Comparison of ENCODE assay signal across 13 cellular contexts in genomic region chr17:48056879-48057278, GRCh38. TPM values are rescaled to one million over a fixed set of nuclear protein-coding genes. Genes with fewer than 3 reads are reported as not detected.
DNase-seq lines count a peak whose midpoint lies in the region; ATAC-seq and TF ChIP-seq lines count a peak whose summit lies in the region.
"Had no signal": no experiment of that assay in that cellular context is flagged by ENCODE, and none has a peak within 500 bp of the region (broad histone marks: within the 10 kb centered on the region; RNA-seq: fewer than 3 reads in every experiment).

No MANE protein-coding gene starts in this region.

- intact Hi-C loops in activated CD4-positive, alpha-beta T cell treated with anti-CD3 and anti-CD28 coated beads, Interleukin-2, amount 10 ng/mL, durations not matched to agents 24 days and 14 days (cut with micrococcal nuclease): no loop called here
- intact Hi-C loops in tibial artery (cut with DNase I; ENCODE audit: low total_unique reads): no loop called here

- no peaks in the 10 kb centered on the region for H3K27me3 Mint-ChIP-seq in activated CD4-positive, alpha-beta T cell treated with anti-CD3 and anti-CD28 coated beads, Interleukin-2, amount 10 ng/mL, durations not matched to agents 24 days and 14 days
- H3K27me3 Mint-ChIP-seq in IgD-negative memory B cell (no peaks in the 10 kb centered on the region), neural progenitor cell (ENCODE audit: insufficient read depth, low read depth) (peaks cover 9% of the 10 kb centered on the region)
- no peaks in the 10 kb centered on the region for H3K27me3 Mint-ChIP-seq in activated naive CD8-positive, alpha-beta T cell treated with anti-CD3 and anti-CD28 coated beads, Interleukin-2, amount 50 U/mL, for 24 hours

- H3K4me2 ChIP-seq in neural progenitor cell: no peak overlapping the region

- H3K4me1 ChIP-seq in neural progenitor cell (peaks cover 26% of the 10 kb centered on the region), tibial artery (peaks cover 8 to 60% (median 47%) of the 10 kb centered on the region in 4 donors)

- DNase-seq in activated CD4-positive, alpha-beta T cell treated with anti-CD3 and anti-CD28 coated beads, Interleukin-2, amount 10 ng/mL, durations not matched to agents 24 days and 14 days: no peak
- DNase-seq in activated CD4-positive, alpha-beta T cell treated with anti-CD3 and anti-CD28 coated beads for 1 hour: no peak
- DNase-seq in activated naive CD8-positive, alpha-beta T cell treated with anti-CD3 and anti-CD28 coated beads, Interleukin-2, amount 50 U/mL, for 24 hours: no peak
- DNase-seq in neural progenitor cell (ENCODE audit: low spot score): no peak
- DNase-seq in MG63: no peak
- no peak for DNase-seq in ACHN
- DNase-seq in tibial artery: no peak
- DNase-seq: brain microvascular endothelial cell, DMS153, left ventricle myocardium superior, NCI-H226, RPMI8226 had no signal

- in situ Hi-C loops in ACHN (cut with HindIII; ENCODE audit: low pct_ligation_motif_present, low pct_unique_long_range_greater_than_20kb, low sequenced_read_pairs): no loop called here

- peaks cover 25% of the 10 kb centered on the region for H3F3A ChIP-seq in neural progenitor cell (ENCODE audit: low read depth)

- H4K20me1 ChIP-seq in neural progenitor cell (ENCODE audit: low read depth): peaks cover 76% of the 10 kb centered on the region

- H3K27ac ChIP-seq in neural progenitor cell: no peak overlapping the region
- H3K27ac ChIP-seq in tibial artery: no peak overlapping the region
- H3K27ac ChIP-seq: brain microvascular endothelial cell had no signal

- H3K36me3 ChIP-seq in neural progenitor cell: no peaks in the 10 kb centered on the region
- peaks cover 89% of the 10 kb centered on the region for H3K36me3 ChIP-seq in MG63
- peaks cover 58 to 77% (median 66%) of the 10 kb centered on the region in 3 donors for H3K36me3 ChIP-seq in tibial artery

- H3K9ac ChIP-seq in neural progenitor cell: no peak overlapping the region

- no peaks in the 10 kb centered on the region for H3K9me3 Mint-ChIP-seq in activated CD4-positive, alpha-beta T cell treated with anti-CD3 and anti-CD28 coated beads, Interleukin-2, amount 10 ng/mL, durations not matched to agents 24 days and 14 days
- H3K9me3 Mint-ChIP-seq in IgD-negative memory B cell (no peaks in the 10 kb centered on the region), neural progenitor cell (no peaks in the 10 kb centered on the region)
- no peaks in the 10 kb centered on the region for H3K9me3 Mint-ChIP-seq in activated naive CD8-positive, alpha-beta T cell treated with anti-CD3 and anti-CD28 coated beads, Interleukin-2, amount 50 U/mL, for 24 hours

- H3K4me3 Mint-ChIP-seq in activated CD4-positive, alpha-beta T cell treated with anti-CD3 and anti-CD28 coated beads, Interleukin-2, amount 10 ng/mL, durations not matched to agents 24 days and 14 days: peak overlapping the region; percentile 56
- H3K4me3 Mint-ChIP-seq in IgD-negative memory B cell (peak overlapping the region in 1 of 4 donors; percentile 54), neural progenitor cell (peak overlapping the region; percentile 24)
- H3K4me3 Mint-ChIP-seq in activated naive CD8-positive, alpha-beta T cell treated with anti-CD3 and anti-CD28 coated beads, Interleukin-2, amount 50 U/mL, for 24 hours: peak overlapping the region; percentile 74

- no peaks in the 10 kb centered on the region for H3K27me3 ChIP-seq in neural progenitor cell
- H3K27me3 ChIP-seq in MG63: no peaks in the 10 kb centered on the region
- no peaks in the 10 kb centered on the region for H3K27me3 ChIP-seq in tibial artery
- H3K27me3 ChIP-seq: brain microvascular endothelial cell had no signal

- H3K4me3 ChIP-seq in neural progenitor cell: no peak overlapping the region
- H3K4me3 ChIP-seq in MG63: no peak overlapping the region
- no peak overlapping the region for H3K4me3 ChIP-seq in tibial artery

- TF ChIP-seq CTCF in neural progenitor cell (IDR thresholded peaks at IDR 0.05): no peak
- TF ChIP-seq CTCF in tibial artery (IDR thresholded peaks at IDR 0.05): no peak

- peaks cover 42% of the 10 kb centered on the region for H3K4me1 Mint-ChIP-seq in activated CD4-positive, alpha-beta T cell treated with anti-CD3 and anti-CD28 coated beads, Interleukin-2, amount 10 ng/mL, durations not matched to agents 24 days and 14 days
- H3K4me1 Mint-ChIP-seq in IgD-negative memory B cell (peaks cover 25 to 36% (median 32%) of the 10 kb centered on the region in 3 donors), neural progenitor cell (peaks cover 41% of the 10 kb centered on the region)
- peaks cover 43% of the 10 kb centered on the region for H3K4me1 Mint-ChIP-seq in activated naive CD8-positive, alpha-beta T cell treated with anti-CD3 and anti-CD28 coated beads, Interleukin-2, amount 50 U/mL, for 24 hours

- H3K9me3 ChIP-seq in neural progenitor cell (ENCODE audit: low read depth) (no peaks in the 10 kb centered on the region), MG63 (no peaks in the 10 kb centered on the region), tibial artery (no peaks in the 10 kb centered on the region)

- peak overlapping the region; percentile 95 for H3K27ac Mint-ChIP-seq in activated CD4-positive, alpha-beta T cell treated with anti-CD3 and anti-CD28 coated beads, Interleukin-2, amount 10 ng/mL, durations not matched to agents 24 days and 14 days
- H3K27ac Mint-ChIP-seq in IgD-negative memory B cell (peak overlapping the region; percentile 56 to 97 (median 84)), neural progenitor cell (peak overlapping the region; percentile 42)
- peak overlapping the region; percentile 100 for H3K27ac Mint-ChIP-seq in activated naive CD8-positive, alpha-beta T cell treated with anti-CD3 and anti-CD28 coated beads, Interleukin-2, amount 50 U/mL, for 24 hours

- H3K79me2 ChIP-seq in neural progenitor cell (ENCODE audit: low read depth): peaks cover 53% of the 10 kb centered on the region

- no peak overlapping the region for H2AFZ ChIP-seq in neural progenitor cell (replicated peaks)

- H3K36me3 Mint-ChIP-seq in activated CD4-positive, alpha-beta T cell treated with anti-CD3 and anti-CD28 coated beads, Interleukin-2, amount 10 ng/mL, durations not matched to agents 24 days and 14 days (ENCODE audit: low read depth): peaks cover 77% of the 10 kb centered on the region
- H3K36me3 Mint-ChIP-seq in IgD-negative memory B cell: no peaks in the 10 kb centered on the region
- H3K36me3 Mint-ChIP-seq in activated naive CD8-positive, alpha-beta T cell treated with anti-CD3 and anti-CD28 coated beads, Interleukin-2, amount 50 U/mL, for 24 hours (ENCODE audit: low read depth): peaks cover 68% of the 10 kb centered on the region
- H3K36me3 Mint-ChIP-seq in neural progenitor cell: peaks cover 46% of the 10 kb centered on the region

- ATAC-seq in activated naive CD8-positive, alpha-beta T cell treated with anti-CD3 and anti-CD28 coated beads, Interleukin-2, amount 50 U/mL, for 24 hours: no peak
- ATAC-seq: left ventricle myocardium superior had no signal

RNA-seq across cellular contexts. Expression of gene NFE2L1, which starts 8.7 kb away (rescaled TPM):
- total RNA-seq in activated CD4-positive, alpha-beta T cell treated with anti-CD3 and anti-CD28 coated beads, Interleukin-2, amount 10 ng/mL, durations not matched to agents 24 days and 14 days: 85.2 and 93.1 TPM in 2 replicates
- polyA plus RNA-seq in IgD-negative memory B cell: 20.5 TPM
- 73.4 and 104 TPM in 2 replicates for total RNA-seq in neural progenitor cell (ENCODE audit: low replicate concordance)
- total RNA-seq in MG63 (2014; rRNA removed; shearing (Covaris generic); ENCODE audit: low replicate concordance): 33.6 and 47.7 TPM in 2 replicates

RNA-seq across cellular contexts. Expression of gene COPZ2, which starts 19.3 kb away (rescaled TPM):
- total RNA-seq in activated CD4-positive, alpha-beta T cell treated with anti-CD3 and anti-CD28 coated beads, Interleukin-2, amount 10 ng/mL, durations not matched to agents 24 days and 14 days: 4.4 and 4.5 TPM in 2 replicates
- 1.7 TPM for polyA plus RNA-seq in IgD-negative memory B cell
- 0.30 and 0.74 TPM in 2 replicates for total RNA-seq in neural progenitor cell (ENCODE audit: low replicate concordance)
- total RNA-seq in MG63 (2014; rRNA removed; shearing (Covaris generic); ENCODE audit: low replicate concordance): 91.7 and 130 TPM in 2 replicates

RNA-seq across cellular contexts. Expression of gene CBX1, which starts 44.4 kb away (rescaled TPM):
- total RNA-seq in activated CD4-positive, alpha-beta T cell treated with anti-CD3 and anti-CD28 coated beads, Interleukin-2, amount 10 ng/mL, durations not matched to agents 24 days and 14 days: 61.3 and 64.6 TPM in 2 replicates
- polyA plus RNA-seq in IgD-negative memory B cell: 19.8 TPM
- total RNA-seq in neural progenitor cell (ENCODE audit: low replicate concordance): 206 and 208 TPM in 2 replicates
- total RNA-seq in MG63 (2014; rRNA removed; shearing (Covaris generic); ENCODE audit: low replicate concordance): 50.7 and 59.1 TPM in 2 replicates

RNA-seq across cellular contexts. Expression of gene SNX11, which starts 50.7 kb away (rescaled TPM):
- total RNA-seq in activated CD4-positive, alpha-beta T cell treated with anti-CD3 and anti-CD28 coated beads, Interleukin-2, amount 10 ng/mL, durations not matched to agents 24 days and 14 days: 33.3 and 34.9 TPM in 2 replicates
- polyA plus RNA-seq in IgD-negative memory B cell: 33.3 TPM
- 23.4 and 26.2 TPM in 2 replicates for total RNA-seq in neural progenitor cell (ENCODE audit: low replicate concordance)
- 19.3 and 19.7 TPM in 2 replicates for total RNA-seq in MG63 (2014; rRNA removed; shearing (Covaris generic); ENCODE audit: low replicate concordance)

Comparison
In these comparisons a context has a peak if more than half of its experiments do, and no peak if none do; other contexts are left out.
1. H3K27ac Mint-ChIP-seq: peak in every context shown above with its lines; median percentile 100 in activated naive CD8-positive, alpha-beta T cell treated with anti-CD3 and anti-CD28 coated beads, Interleukin-2, amount 50 U/mL, for 24 hours; 95 in activated CD4-positive, alpha-beta T cell treated with anti-CD3 and anti-CD28 coated beads, Interleukin-2, amount 10 ng/mL, durations not matched to agents 24 days and 14 days; 84 in IgD-negative memory B cell; 42 in neural progenitor cell.
2. RNA of gene COPZ2, which starts 19.3 kb away (total RNA-seq): 91.7 to 130 TPM in MG63; 4.4 to 4.5 TPM in activated CD4-positive, alpha-beta T cell treated with anti-CD3 and anti-CD28 coated beads, Interleukin-2, amount 10 ng/mL, durations not matched to agents 24 days and 14 days and 0.30 to 0.74 TPM in neural progenitor cell; every median in the first group is over 10 times any median in the second.